Comparison of ENCODE assay signal across 1 cellular context in the genomic region with DNA sequence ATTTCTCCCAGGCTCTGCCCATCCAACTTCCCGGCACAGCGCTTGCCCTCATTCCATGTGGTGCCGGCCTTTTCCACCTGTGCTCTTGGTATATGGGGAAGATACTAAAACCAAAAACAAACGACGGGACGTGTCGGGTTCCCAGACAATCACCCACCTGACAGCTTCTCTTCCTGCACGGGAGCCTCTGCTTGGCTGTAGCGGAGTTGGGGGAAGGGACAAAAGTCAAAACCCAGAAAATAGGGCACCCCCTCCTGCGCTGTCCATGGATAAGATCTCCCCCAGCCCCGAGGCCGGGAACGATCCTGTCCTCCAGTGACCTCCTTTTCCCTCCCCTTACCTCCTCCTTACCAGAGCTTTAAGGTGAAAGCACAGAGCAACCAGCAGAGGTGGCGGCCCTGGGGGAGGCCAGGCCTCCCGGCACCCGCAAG.
TF ChIP-seq lines count a peak whose summit lies in the region.

No MANE protein-coding gene starts in this region.

TF ChIP-seq in A549, 52 proteins besides CTCF, POLR2A, EP300 and RAD21:
- TF ChIP-seq, protein P1, sequence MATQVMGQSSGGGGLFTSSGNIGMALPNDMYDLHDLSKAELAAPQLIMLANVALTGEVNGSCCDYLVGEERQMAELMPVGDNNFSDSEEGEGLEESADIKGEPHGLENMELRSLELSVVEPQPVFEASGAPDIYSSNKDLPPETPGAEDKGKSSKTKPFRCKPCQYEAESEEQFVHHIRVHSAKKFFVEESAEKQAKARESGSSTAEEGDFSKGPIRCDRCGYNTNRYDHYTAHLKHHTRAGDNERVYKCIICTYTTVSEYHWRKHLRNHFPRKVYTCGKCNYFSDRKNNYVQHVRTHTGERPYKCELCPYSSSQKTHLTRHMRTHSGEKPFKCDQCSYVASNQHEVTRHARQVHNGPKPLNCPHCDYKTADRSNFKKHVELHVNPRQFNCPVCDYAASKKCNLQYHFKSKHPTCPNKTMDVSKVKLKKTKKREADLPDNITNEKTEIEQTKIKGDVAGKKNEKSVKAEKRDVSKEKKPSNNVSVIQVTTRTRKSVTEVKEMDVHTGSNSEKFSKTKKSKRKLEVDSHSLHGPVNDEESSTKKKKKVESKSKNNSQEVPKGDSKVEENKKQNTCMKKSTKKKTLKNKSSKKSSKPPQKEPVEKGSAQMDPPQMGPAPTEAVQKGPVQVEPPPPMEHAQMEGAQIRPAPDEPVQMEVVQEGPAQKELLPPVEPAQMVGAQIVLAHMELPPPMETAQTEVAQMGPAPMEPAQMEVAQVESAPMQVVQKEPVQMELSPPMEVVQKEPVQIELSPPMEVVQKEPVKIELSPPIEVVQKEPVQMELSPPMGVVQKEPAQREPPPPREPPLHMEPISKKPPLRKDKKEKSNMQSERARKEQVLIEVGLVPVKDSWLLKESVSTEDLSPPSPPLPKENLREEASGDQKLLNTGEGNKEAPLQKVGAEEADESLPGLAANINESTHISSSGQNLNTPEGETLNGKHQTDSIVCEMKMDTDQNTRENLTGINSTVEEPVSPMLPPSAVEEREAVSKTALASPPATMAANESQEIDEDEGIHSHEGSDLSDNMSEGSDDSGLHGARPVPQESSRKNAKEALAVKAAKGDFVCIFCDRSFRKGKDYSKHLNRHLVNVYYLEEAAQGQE (IDR thresholded peaks at IDR 0.05) = no peak
- TF ChIP-seq, protein P2, sequence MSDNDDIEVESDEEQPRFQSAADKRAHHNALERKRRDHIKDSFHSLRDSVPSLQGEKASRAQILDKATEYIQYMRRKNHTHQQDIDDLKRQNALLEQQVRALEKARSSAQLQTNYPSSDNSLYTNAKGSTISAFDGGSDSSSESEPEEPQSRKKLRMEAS (IDR thresholded peaks at IDR 0.05) = no peak
- TF ChIP-seq FOSB (CRISPR knock-in tag; IDR thresholded peaks at IDR 0.05) (no peak), GATA3 (IDR thresholded peaks at IDR 0.05; ENCODE audit: borderline replicate concordance) (no peak), CEBPB (IDR thresholded peaks at IDR 0.05) (no peak), MYC (IDR thresholded peaks at IDR 0.05; ENCODE audit: borderline replicate concordance, low read length) (no peak), RARB (CRISPR knock-in tag; IDR thresholded peaks at IDR 0.05) (no peak)
- TF ChIP-seq, protein P3, sequence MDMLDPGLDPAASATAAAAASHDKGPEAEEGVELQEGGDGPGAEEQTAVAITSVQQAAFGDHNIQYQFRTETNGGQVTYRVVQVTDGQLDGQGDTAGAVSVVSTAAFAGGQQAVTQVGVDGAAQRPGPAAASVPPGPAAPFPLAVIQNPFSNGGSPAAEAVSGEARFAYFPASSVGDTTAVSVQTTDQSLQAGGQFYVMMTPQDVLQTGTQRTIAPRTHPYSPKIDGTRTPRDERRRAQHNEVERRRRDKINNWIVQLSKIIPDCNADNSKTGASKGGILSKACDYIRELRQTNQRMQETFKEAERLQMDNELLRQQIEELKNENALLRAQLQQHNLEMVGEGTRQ (IDR thresholded peaks at IDR 0.05) = no peak
